Comparison of ENCODE assay signal across 25 cellular contexts in genomic region chr16:67543582-67543981, GRCh38.
DNase-seq lines count a peak whose midpoint lies in the region; ATAC-seq and TF ChIP-seq lines count a peak whose summit lies in the region.
"Had no signal": no experiment of that assay in that cellular context is flagged by ENCODE, and none has a peak within 500 bp of the region (broad histone marks: within the 10 kb centered on the region; RNA-seq: fewer than 3 reads in every experiment).

No MANE protein-coding gene starts in this region.

- CTCF ChIA-PET in activated naive CD4-positive, alpha-beta T cell treated with anti-CD3 and anti-CD28 coated beads, Interleukin-2, amount 10 ng/mL, durations not matched to agents 7 days and 5 days (lab: Charles Lee), result interaction anchor here (0.7 to 6.5 kb wide), 7 partner anchors 12 to 129 kb away, joined by 3 to 238 read pairs (median 4); partner anchors contain the start of gene CARMIL2

- peaks cover 43% of the 10 kb centered on the region for H3K4me1 ChIP-seq in Loucy (ENCODE audit: insufficient read depth, low read length, poor library complexity, severe bottlenecking)

- H3F3A ChIP-seq in Loucy (ENCODE audit: low read depth), result peaks cover 14% of the 10 kb centered on the region; the same call in 1 of the 2 replicates

- peaks cover 7% of the 10 kb centered on the region for H3K27me3 Mint-ChIP-seq in activated naive CD4-positive, alpha-beta T cell treated with anti-CD3 and anti-CD28 coated beads, Interleukin-2, amount 10 ng/mL, durations not matched to agents 7 days and 5 days

- H3K36me3 ChIP-seq in Loucy (ENCODE audit: insufficient read depth, low read length), result peaks cover 4% of the 10 kb centered on the region; the same call in 1 of the 2 replicates
- H3K36me3 ChIP-seq: neural progenitor cell had no signal

- no peak for DNase-seq in activated naive CD4-positive, alpha-beta T cell treated with anti-CD3 and anti-CD28 coated beads, Interleukin-2, amount 10 ng/mL, durations not matched to agents 7 days and 5 days
- no peak for DNase-seq in activated naive CD4-positive, alpha-beta T cell (lab: John Stamatoyannopoulos, UW)
- DNase-seq in epidermal melanocyte (ENCODE audit: insufficient read length, low spot score), result peak; percentile 9
- no peak for DNase-seq in stimulated activated effector memory CD8-positive, alpha-beta T cell treated with anti-CD3 and anti-CD28 coated beads, Interleukin-12 subunit alpha, Interleukin-12 subunit beta, amount 100 ng/mL, for 72 hours (ENCODE audit: low spot score in 2 of 2)
- DNase-seq in effector CD8-positive, alpha-beta T cell (lab: John Stamatoyannopoulos, UW), result no peak
- DNase-seq: activated CD4-positive, alpha-beta T cell treated with anti-CD3 and anti-CD28 coated beads, Interleukin-2, amount 50 U/mL, for 1 hour; activated T-cell treated with anti-CD3 and anti-CD28 coated beads, Interleukin-2, amount 50 U/mL, for 1 hour; CD8-positive, alpha-beta T cell; colonic mucosa; DMS79 treated with DMSO at 0.1 percent for 48 hours; foreskin fibroblast; KG1; kidney glomerular epithelial cell; NCI-H1048; NCI-H2029; stimulated activated CD4-positive, alpha-beta T cell treated with anti-CD3 and anti-CD28 coated beads, Interleukin-4, amount 100 ng/mL, for 24 hours had no signal

- peak overlapping the region; percentile 76 for H3K27ac Mint-ChIP-seq in activated naive CD4-positive, alpha-beta T cell treated with anti-CD3 and anti-CD28 coated beads, Interleukin-2, amount 10 ng/mL, durations not matched to agents 7 days and 5 days
- peak overlapping the region; percentile 85 for H3K27ac Mint-ChIP-seq in stimulated activated effector memory CD8-positive, alpha-beta T cell treated with anti-CD3 and anti-CD28 coated beads, Interleukin-12 subunit alpha, Interleukin-12 subunit beta, amount 100 ng/mL, for 72 hours
- H3K27ac Mint-ChIP-seq: CD8-positive, alpha-beta T cell; neural progenitor cell had no signal

- no peak overlapping the region for H3K4me2 ChIP-seq in Loucy (ENCODE audit: low read depth, low read length, poor library complexity, severe bottlenecking)
- H3K4me2 ChIP-seq: neural progenitor cell, SK-N-SH had no signal

- H3K9me3 ChIP-seq in Loucy (ENCODE audit: insufficient read depth, low read depth, low read length), result no peaks in the 10 kb centered on the region
- H3K9me3 ChIP-seq: colonic mucosa, psoas muscle, SK-N-SH, vagina had no signal

- H3K9ac ChIP-seq in Loucy (ENCODE audit: low read depth, low read length, poor library complexity, severe bottlenecking), result peak overlapping the region; percentile 15
- H3K9ac ChIP-seq: neural progenitor cell, SK-N-SH had no signal

- H2AFZ ChIP-seq in Loucy (ENCODE audit: low read length), result no peak overlapping the region
- H2AFZ ChIP-seq: neural progenitor cell had no signal

- peaks cover 69% of the 10 kb centered on the region for H3K4me1 Mint-ChIP-seq in activated naive CD4-positive, alpha-beta T cell treated with anti-CD3 and anti-CD28 coated beads, Interleukin-2, amount 10 ng/mL, durations not matched to agents 7 days and 5 days
- H3K4me1 Mint-ChIP-seq in stimulated activated effector memory CD8-positive, alpha-beta T cell treated with anti-CD3 and anti-CD28 coated beads, Interleukin-12 subunit alpha, Interleukin-12 subunit beta, amount 100 ng/mL, for 72 hours, result peaks cover 73% of the 10 kb centered on the region

- H3K4me3 Mint-ChIP-seq in activated naive CD4-positive, alpha-beta T cell treated with anti-CD3 and anti-CD28 coated beads, Interleukin-2, amount 10 ng/mL, durations not matched to agents 7 days and 5 days, result no peak overlapping the region
- no peak overlapping the region for H3K4me3 Mint-ChIP-seq in stimulated activated effector memory CD8-positive, alpha-beta T cell treated with anti-CD3 and anti-CD28 coated beads, Interleukin-12 subunit alpha, Interleukin-12 subunit beta, amount 100 ng/mL, for 72 hours
- H3K4me3 Mint-ChIP-seq: brain; CD8-positive, alpha-beta T cell; neural progenitor cell had no signal

- no peak for TF ChIP-seq CTCF in Loucy (conservative IDR thresholded peaks at IDR 0.05; ENCODE audit: low read length)

- ATAC-seq in stimulated activated effector memory CD8-positive, alpha-beta T cell treated with anti-CD3 and anti-CD28 coated beads, Interleukin-12 subunit alpha, Interleukin-12 subunit beta, amount 100 ng/mL, for 72 hours, result no peak
- ATAC-seq in GM21576 (IDR thresholded peaks at IDR 0.05; ENCODE audit: unreplicated experiment) (no peak), GM18517 (IDR thresholded peaks at IDR 0.05; ENCODE audit: unreplicated experiment) (no peak)
- ATAC-seq: CD8-positive, alpha-beta T cell; psoas muscle had no signal

- H3K36me3 Mint-ChIP-seq in activated naive CD4-positive, alpha-beta T cell treated with anti-CD3 and anti-CD28 coated beads, Interleukin-2, amount 10 ng/mL, durations not matched to agents 7 days and 5 days, result peaks cover 38% of the 10 kb centered on the region
- H3K36me3 Mint-ChIP-seq in stimulated activated effector memory CD8-positive, alpha-beta T cell treated with anti-CD3 and anti-CD28 coated beads, Interleukin-12 subunit alpha, Interleukin-12 subunit beta, amount 100 ng/mL, for 72 hours, result peaks cover 66% of the 10 kb centered on the region

- peaks cover 14% of the 10 kb centered on the region for H4K20me1 ChIP-seq in Loucy (ENCODE audit: insufficient read depth, low read length, poor library complexity, severe bottlenecking)

- no peak overlapping the region for H3K4me3 ChIP-seq in Loucy (ENCODE audit: low read length, poor library complexity, severe bottlenecking)
- H3K4me3 ChIP-seq: colonic mucosa, neural progenitor cell, psoas muscle, skin epidermis, vagina had no signal

- no peaks in the 10 kb centered on the region for H3K27me3 ChIP-seq in Loucy (ENCODE audit: insufficient read depth, low read length, poor library complexity, severe bottlenecking)
- H3K27me3 ChIP-seq: colonic mucosa, vagina had no signal

- peaks cover 18% of the 10 kb centered on the region; the same call in 1 of the 2 replicates for H3K79me2 ChIP-seq in Loucy (ENCODE audit: insufficient read depth, low read length)

- no peaks in the 10 kb centered on the region for H3K9me2 ChIP-seq in Loucy (replicated peaks; ENCODE audit: low read depth, low read length)
- H3K9me2 ChIP-seq: SK-N-SH had no signal

- no peaks in the 10 kb centered on the region for H3K9me3 Mint-ChIP-seq in activated naive CD4-positive, alpha-beta T cell treated with anti-CD3 and anti-CD28 coated beads, Interleukin-2, amount 10 ng/mL, durations not matched to agents 7 days and 5 days
- no peaks in the 10 kb centered on the region for H3K9me3 Mint-ChIP-seq in stimulated activated effector memory CD8-positive, alpha-beta T cell treated with anti-CD3 and anti-CD28 coated beads, Interleukin-12 subunit alpha, Interleukin-12 subunit beta, amount 100 ng/mL, for 72 hours
- H3K9me3 Mint-ChIP-seq: brain; CD8-positive, alpha-beta T cell; neural progenitor cell had no signal
